Comparison of ENCODE assay signal across 19 cellular contexts in genomic region chr6:9103876-9104521, GRCh38.
"Had no signal": no experiment of that assay in that cellular context is flagged by ENCODE, and none has a peak within 500 bp of the region (broad histone marks: within the 10 kb centered on the region; RNA-seq: fewer than 3 reads in every experiment).

No MANE protein-coding gene starts in this region.

- FAIRE-seq: endometrium had no signal

- H3K4me1 ChIP-seq: heart right ventricle had no signal

- H3K4me3 ChIP-seq: coronary artery, heart right ventricle, mucosa of descending colon, ovary, smooth muscle cell had no signal

- H3K9me3 ChIP-seq: mucosa of descending colon, ovary had no signal

- H3K27me3 ChIP-seq: heart right ventricle, ovary had no signal

- H3K27ac ChIP-seq: coronary artery, heart right ventricle, ovary had no signal

- H3K36me3 ChIP-seq: ovary had no signal

- DNase-seq: effector CD4-positive, alpha-beta T cell; heart right ventricle; hypothalamus; immature natural killer cell; kidney; left cardiac atrium; left ventricle myocardium superior; mucosa of descending colon; naive thymus-derived CD8-positive, alpha-beta T cell; nucleus accumbens; ovary; right cardiac atrium; stimulated activated CD4-positive, alpha-beta T cell treated with anti-CD3 and anti-CD28 coated beads, Interleukin-2, amount 100 ng/mL, for 48 hours; stimulated activated naive CD4-positive, alpha-beta T cell treated with Interleukin-2 at 50 U/mL for 16 hours; trophoblast cell had no signal

- H3K4me2 ChIP-seq: smooth muscle cell had no signal

- ATAC-seq: esophagus mucosa; heart right ventricle; left cardiac atrium; left ventricle myocardium superior; mucosa of descending colon; naive thymus-derived CD8-positive, alpha-beta T cell; right cardiac atrium had no signal
